In the genomic region with DNA sequence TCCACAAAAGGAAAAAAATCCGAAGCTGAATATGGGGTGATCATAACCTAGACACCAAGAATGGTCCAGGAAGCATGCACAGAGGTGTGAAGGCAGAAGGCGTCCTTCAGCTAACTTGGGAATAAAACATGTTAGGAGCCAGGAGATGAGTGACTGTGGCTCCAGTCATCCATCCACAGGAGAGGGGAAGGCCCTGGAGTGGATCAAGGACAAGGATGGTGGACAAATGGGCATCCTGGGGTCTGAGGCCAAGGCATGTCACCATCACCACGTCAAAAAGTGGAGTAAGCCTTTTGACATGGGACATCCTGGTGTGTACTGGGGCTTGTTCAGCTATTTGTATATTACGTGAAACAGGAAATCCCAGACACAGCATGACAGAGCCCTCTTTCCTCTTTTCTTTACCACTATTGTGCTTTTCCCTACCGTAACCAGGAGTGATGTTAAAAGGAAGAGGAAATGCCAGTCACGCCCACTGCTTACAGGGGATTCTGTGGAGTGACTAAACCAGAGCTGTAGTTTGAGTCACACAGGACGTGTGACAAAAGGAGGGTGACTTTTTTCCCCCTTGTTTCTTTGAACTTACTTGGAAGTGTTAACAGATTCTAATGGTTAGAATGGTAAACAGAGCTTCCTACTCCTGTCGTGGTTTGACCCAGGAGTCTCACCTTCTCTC, we compare ENCODE assay signal across 1 cellular context.
A peak's percentile ranks its signal among the peaks of the same experiment; 100 is the strongest.
TF ChIP-seq lines count a peak whose summit lies in the region.

No MANE protein-coding gene starts in this region.

TF ChIP-seq in HepG2, 621 proteins besides CTCF, POLR2A, EP300 and RAD21 (continued from another document and continues in another):
- TF ChIP-seq, protein P1, sequence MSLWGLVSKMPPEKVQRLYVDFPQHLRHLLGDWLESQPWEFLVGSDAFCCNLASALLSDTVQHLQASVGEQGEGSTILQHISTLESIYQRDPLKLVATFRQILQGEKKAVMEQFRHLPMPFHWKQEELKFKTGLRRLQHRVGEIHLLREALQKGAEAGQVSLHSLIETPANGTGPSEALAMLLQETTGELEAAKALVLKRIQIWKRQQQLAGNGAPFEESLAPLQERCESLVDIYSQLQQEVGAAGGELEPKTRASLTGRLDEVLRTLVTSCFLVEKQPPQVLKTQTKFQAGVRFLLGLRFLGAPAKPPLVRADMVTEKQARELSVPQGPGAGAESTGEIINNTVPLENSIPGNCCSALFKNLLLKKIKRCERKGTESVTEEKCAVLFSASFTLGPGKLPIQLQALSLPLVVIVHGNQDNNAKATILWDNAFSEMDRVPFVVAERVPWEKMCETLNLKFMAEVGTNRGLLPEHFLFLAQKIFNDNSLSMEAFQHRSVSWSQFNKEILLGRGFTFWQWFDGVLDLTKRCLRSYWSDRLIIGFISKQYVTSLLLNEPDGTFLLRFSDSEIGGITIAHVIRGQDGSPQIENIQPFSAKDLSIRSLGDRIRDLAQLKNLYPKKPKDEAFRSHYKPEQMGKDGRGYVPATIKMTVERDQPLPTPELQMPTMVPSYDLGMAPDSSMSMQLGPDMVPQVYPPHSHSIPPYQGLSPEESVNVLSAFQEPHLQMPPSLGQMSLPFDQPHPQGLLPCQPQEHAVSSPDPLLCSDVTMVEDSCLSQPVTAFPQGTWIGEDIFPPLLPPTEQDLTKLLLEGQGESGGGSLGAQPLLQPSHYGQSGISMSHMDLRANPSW (CRISPR knock-in tag; IDR thresholded peaks at IDR 0.05; ENCODE audit: borderline replicate concordance), result no peak
- TF ChIP-seq RARA (CRISPR knock-in tag; IDR thresholded peaks at IDR 0.05) (peak; percentile 45; the same call in 1 of the 2 replicates), ZBTB43 (CRISPR knock-in tag; conservative IDR thresholded peaks at IDR 0.05) (no peak), ZNF646 (CRISPR knock-in tag; IDR thresholded peaks at IDR 0.05) (no peak), ZNF362 (CRISPR knock-in tag; IDR thresholded peaks at IDR 0.05; ENCODE audit: borderline replicate concordance) (no peak), ZNF3 (CRISPR knock-in tag; IDR thresholded peaks at IDR 0.05) (no peak), RBFOX2 (IDR thresholded peaks at IDR 0.05; ENCODE audit: low read depth, low read length) (0 out of 2 replicates have a peak, but pooled peaks have one; percentile 1), SNAPC2 (CRISPR knock-in tag; IDR thresholded peaks at IDR 0.05) (peak; percentile 37; the same call in 1 of the 2 replicates), FOXK2 (IDR thresholded peaks at IDR 0.05) (no peak), TGIF2 (CRISPR knock-in tag; IDR thresholded peaks at IDR 0.05) (no peak), ZNF329 (CRISPR knock-in tag; IDR thresholded peaks at IDR 0.05; ENCODE audit: low read depth) (no peak), HNRNPLL (IDR thresholded peaks at IDR 0.05; ENCODE audit: low read depth, low read length, poor library complexity, severe bottlenecking) (no peak), FOXP1 (IDR thresholded peaks at IDR 0.05) (no peak), FOXP1 (CRISPR knock-in tag; IDR thresholded peaks at IDR 0.05) (peak; percentile 42; the same call in 1 of the 2 replicates), PHF21A (CRISPR knock-in tag; IDR thresholded peaks at IDR 0.05) (no peak), EZH2 (conservative IDR thresholded peaks at IDR 0.05; ENCODE audit: low read depth, low read length) (no peak), NCOA1 (CRISPR knock-in tag; IDR thresholded peaks at IDR 0.05) (no peak), AKNA (CRISPR knock-in tag; IDR thresholded peaks at IDR 0.05; ENCODE audit: borderline replicate concordance) (no peak), ERF (CRISPR knock-in tag; IDR thresholded peaks at IDR 0.05) (peak; percentile 39; the same call in 1 of the 2 replicates), PAWR (CRISPR knock-in tag; IDR thresholded peaks at IDR 0.05; ENCODE audit: borderline replicate concordance) (no peak), ZNF572 (CRISPR knock-in tag; IDR thresholded peaks at IDR 0.05) (no peak), ZNF598 (CRISPR knock-in tag; IDR thresholded peaks at IDR 0.05; ENCODE audit: borderline replicate concordance) (no peak), TAF15 (IDR thresholded peaks at IDR 0.05; ENCODE audit: low read depth, low read length, poor library complexity, severe bottlenecking) (no peak), CEBPG (CRISPR knock-in tag; IDR thresholded peaks at IDR 0.05) (peak; percentile 26; the same call in 1 of the 2 replicates), YEATS2 (CRISPR knock-in tag; IDR thresholded peaks at IDR 0.05; ENCODE audit: borderline replicate concordance) (no peak), PHF5A (CRISPR knock-in tag; IDR thresholded peaks at IDR 0.05; ENCODE audit: low read depth, unreplicated experiment) (no peak), AHR (CRISPR knock-in tag; IDR thresholded peaks at IDR 0.05) (no peak), ZMYM3 (CRISPR knock-in tag; IDR thresholded peaks at IDR 0.05) (peak; percentile 26; the same call in 1 of the 2 replicates), RCOR2 (CRISPR knock-in tag; IDR thresholded peaks at IDR 0.05) (no peak), SRY (CRISPR knock-in tag; IDR thresholded peaks at IDR 0.05) (no peak), ONECUT2 (CRISPR knock-in tag; IDR thresholded peaks at IDR 0.05) (no peak)
- TF ChIP-seq, protein P2, sequence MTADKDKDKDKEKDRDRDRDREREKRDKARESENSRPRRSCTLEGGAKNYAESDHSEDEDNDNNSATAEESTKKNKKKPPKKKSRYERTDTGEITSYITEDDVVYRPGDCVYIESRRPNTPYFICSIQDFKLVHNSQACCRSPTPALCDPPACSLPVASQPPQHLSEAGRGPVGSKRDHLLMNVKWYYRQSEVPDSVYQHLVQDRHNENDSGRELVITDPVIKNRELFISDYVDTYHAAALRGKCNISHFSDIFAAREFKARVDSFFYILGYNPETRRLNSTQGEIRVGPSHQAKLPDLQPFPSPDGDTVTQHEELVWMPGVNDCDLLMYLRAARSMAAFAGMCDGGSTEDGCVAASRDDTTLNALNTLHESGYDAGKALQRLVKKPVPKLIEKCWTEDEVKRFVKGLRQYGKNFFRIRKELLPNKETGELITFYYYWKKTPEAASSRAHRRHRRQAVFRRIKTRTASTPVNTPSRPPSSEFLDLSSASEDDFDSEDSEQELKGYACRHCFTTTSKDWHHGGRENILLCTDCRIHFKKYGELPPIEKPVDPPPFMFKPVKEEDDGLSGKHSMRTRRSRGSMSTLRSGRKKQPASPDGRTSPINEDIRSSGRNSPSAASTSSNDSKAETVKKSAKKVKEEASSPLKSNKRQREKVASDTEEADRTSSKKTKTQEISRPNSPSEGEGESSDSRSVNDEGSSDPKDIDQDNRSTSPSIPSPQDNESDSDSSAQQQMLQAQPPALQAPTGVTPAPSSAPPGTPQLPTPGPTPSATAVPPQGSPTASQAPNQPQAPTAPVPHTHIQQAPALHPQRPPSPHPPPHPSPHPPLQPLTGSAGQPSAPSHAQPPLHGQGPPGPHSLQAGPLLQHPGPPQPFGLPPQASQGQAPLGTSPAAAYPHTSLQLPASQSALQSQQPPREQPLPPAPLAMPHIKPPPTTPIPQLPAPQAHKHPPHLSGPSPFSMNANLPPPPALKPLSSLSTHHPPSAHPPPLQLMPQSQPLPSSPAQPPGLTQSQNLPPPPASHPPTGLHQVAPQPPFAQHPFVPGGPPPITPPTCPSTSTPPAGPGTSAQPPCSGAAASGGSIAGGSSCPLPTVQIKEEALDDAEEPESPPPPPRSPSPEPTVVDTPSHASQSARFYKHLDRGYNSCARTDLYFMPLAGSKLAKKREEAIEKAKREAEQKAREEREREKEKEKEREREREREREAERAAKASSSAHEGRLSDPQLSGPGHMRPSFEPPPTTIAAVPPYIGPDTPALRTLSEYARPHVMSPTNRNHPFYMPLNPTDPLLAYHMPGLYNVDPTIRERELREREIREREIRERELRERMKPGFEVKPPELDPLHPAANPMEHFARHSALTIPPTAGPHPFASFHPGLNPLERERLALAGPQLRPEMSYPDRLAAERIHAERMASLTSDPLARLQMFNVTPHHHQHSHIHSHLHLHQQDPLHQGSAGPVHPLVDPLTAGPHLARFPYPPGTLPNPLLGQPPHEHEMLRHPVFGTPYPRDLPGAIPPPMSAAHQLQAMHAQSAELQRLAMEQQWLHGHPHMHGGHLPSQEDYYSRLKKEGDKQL (CRISPR knock-in tag; IDR thresholded peaks at IDR 0.05; ENCODE audit: low read depth), result no peak
- TF ChIP-seq, protein P3, sequence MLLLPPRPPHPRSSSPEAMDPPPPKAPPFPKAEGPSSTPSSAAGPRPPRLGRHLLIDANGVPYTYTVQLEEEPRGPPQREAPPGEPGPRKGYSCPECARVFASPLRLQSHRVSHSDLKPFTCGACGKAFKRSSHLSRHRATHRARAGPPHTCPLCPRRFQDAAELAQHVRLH (CRISPR knock-in tag; IDR thresholded peaks at IDR 0.05; ENCODE audit: borderline replicate concordance, low read depth), result no peak
